In genomic region chr10:119167041-119167440, GRCh38 we compare ENCODE assay signal across 1 cellular context.
TF ChIP-seq lines count a peak whose summit lies in the region.

No MANE protein-coding gene starts in this region.

TF ChIP-seq in HepG2, 621 proteins besides CTCF, POLR2A, EP300 and RAD21:
- TF ChIP-seq IKZF1 (IDR thresholded peaks at IDR 0.05) (no peak), RBM22 (optimal IDR thresholded peaks at IDR 0.05; ENCODE audit: low read length) (peak; percentile 11), BCLAF1 (IDR thresholded peaks at IDR 0.05) (no peak), SOX5 (CRISPR knock-in tag; IDR thresholded peaks at IDR 0.05; ENCODE audit: borderline replicate concordance) (no peak)
